In genomic region chr6:149864578-149865535, GRCh38 we compare ENCODE assay signal across 8 cellular contexts. TPM values are rescaled to one million over a fixed set of nuclear protein-coding genes. Genes with fewer than 3 reads are reported as not detected.
A peak's percentile ranks its signal among the peaks of the same experiment; 100 is the strongest.
DNase-seq lines count a peak whose midpoint lies in the region; TF ChIP-seq lines count a peak whose summit lies in the region.

No MANE protein-coding gene starts in this region.

- H3K27ac ChIP-seq in RWPE1 (peak overlapping the region; percentile 98), iPS-18a (ENCODE audit: low read length) (no peak overlapping the region)

- H3K27ac Mint-ChIP-seq in brain = peak overlapping the region; percentile 91 to 95 (median 95)

- no peak overlapping the region for H3K9ac ChIP-seq in iPS-18a (ENCODE audit: low read length)

- peak; percentile 80 for TF ChIP-seq CTCF in RWPE1 (conservative IDR thresholded peaks at IDR 0.05; ENCODE audit: low read depth)
- peak; percentile 62 to 74 for TF ChIP-seq CTCF in brain (conservative IDR thresholded peaks at IDR 0.05)

- H3K4me3 Mint-ChIP-seq in brain = peak overlapping the region; percentile 83 to 89 (median 87)

- CTCF ChIA-PET in RWPE1 (lab: Yijun Ruan, JAX) = interaction anchor here (0.7 to 1.0 kb wide), 5 partner anchors 19 to 132 kb away, joined by 3 to 5 read pairs (median 3); no protein-coding TSS in a partner anchor

- no peaks in the 10 kb centered on the region for H3K36me3 ChIP-seq in iPS-18a (ENCODE audit: control insufficient read depth, low read depth, low read length)

- peaks cover 18% of the 10 kb centered on the region for H3K4me1 ChIP-seq in iPS-18a (ENCODE audit: control insufficient read depth, low read depth, low read length)

- H3K27me3 Mint-ChIP-seq in brain = peaks cover 13% of the 10 kb centered on the region

- peaks cover 12% of the 10 kb centered on the region for H3K36me3 Mint-ChIP-seq in brain

- POLR2A ChIA-PET in RWPE1 (lab: Yijun Ruan, JAX; ENCODE audit: low non-redundant PET) = no interaction called here

- peaks cover 41% of the 10 kb centered on the region for H3K4me1 Mint-ChIP-seq in brain

- no peaks in the 10 kb centered on the region for H3K9me3 ChIP-seq in iPS-18a (ENCODE audit: control insufficient read depth, low read depth, low read length)

- no peaks in the 10 kb centered on the region for H3K9me3 Mint-ChIP-seq in brain

- DNase-seq in NCI-H2081 (lab: John Stamatoyannopoulos, UW) (peak; percentile 38 to 68), NCI-H2081 treated with DMSO at 0.1 percent for 48 hours (lab: John Stamatoyannopoulos, UW) (no peak), LHCN-M2 (ENCODE audit: low read depth) (peak; percentile 72), RWPE1 (ENCODE audit: low spot score) (peak; percentile 63), skeletal muscle cell (ENCODE audit: low read depth) (no peak), NK-92 (lab: John Stamatoyannopoulos, UW; ENCODE audit: unreplicated experiment) (no peak)

- H3K4me3 ChIP-seq in iPS-18a (ENCODE audit: low read length) (peak overlapping the region; percentile 71), skeletal muscle cell (ENCODE audit: low read depth, low read length) (peak overlapping the region; percentile 68)

- peaks cover 18% of the 10 kb centered on the region for H3K27me3 ChIP-seq in iPS-18a (ENCODE audit: control insufficient read depth, insufficient read depth, low read length)

RNA-seq across cellular contexts. Expression of gene LRP11, which starts 0.7 kb away (rescaled TPM):
- 46.6 and 50.9 TPM in 2 replicates for total RNA-seq in LHCN-M2 (2014; rRNA removed)
- 12.6 TPM for polyA plus RNA-seq in LHCN-M2 (2012)
- polyA plus RNA-seq in brain (ENCODE audit: insufficient read depth, low read depth, low replicate concordance) = 32.6 TPM

RNA-seq across cellular contexts. Expression of gene RAET1E, which starts 33.1 kb away (rescaled TPM):
- total RNA-seq in LHCN-M2 (2014; rRNA removed) = 1.3 and 2.8 TPM in 2 replicates
- polyA plus RNA-seq in LHCN-M2 (2012) = 1.3 TPM
- 0.17 TPM for polyA plus RNA-seq in brain (ENCODE audit: insufficient read depth, low read depth, low replicate concordance)

RNA-seq across cellular contexts. Expression of gene RAET1G, which starts 58.1 kb away (rescaled TPM):
- 1.2 and 1.3 TPM in 2 replicates for total RNA-seq in LHCN-M2 (2014; rRNA removed)
- polyA plus RNA-seq in LHCN-M2 (2012) = 2.4 TPM
- not detected for polyA plus RNA-seq in brain (ENCODE audit: insufficient read depth, low read depth, low replicate concordance)

Comparison
In these comparisons a context has a peak if more than half of its experiments do, and no peak if none do; other contexts are left out.
1. DNase-seq: peak in NCI-H2081 (2 of 2), LHCN-M2 (single experiment) and RWPE1 (single experiment); none in NCI-H2081 treated with DMSO at 0.1 percent for 48 hours (single experiment), skeletal muscle cell (single experiment) and NK-92 (single experiment).